Comparison of ENCODE assay signal across 1 cellular context in the genomic region with DNA sequence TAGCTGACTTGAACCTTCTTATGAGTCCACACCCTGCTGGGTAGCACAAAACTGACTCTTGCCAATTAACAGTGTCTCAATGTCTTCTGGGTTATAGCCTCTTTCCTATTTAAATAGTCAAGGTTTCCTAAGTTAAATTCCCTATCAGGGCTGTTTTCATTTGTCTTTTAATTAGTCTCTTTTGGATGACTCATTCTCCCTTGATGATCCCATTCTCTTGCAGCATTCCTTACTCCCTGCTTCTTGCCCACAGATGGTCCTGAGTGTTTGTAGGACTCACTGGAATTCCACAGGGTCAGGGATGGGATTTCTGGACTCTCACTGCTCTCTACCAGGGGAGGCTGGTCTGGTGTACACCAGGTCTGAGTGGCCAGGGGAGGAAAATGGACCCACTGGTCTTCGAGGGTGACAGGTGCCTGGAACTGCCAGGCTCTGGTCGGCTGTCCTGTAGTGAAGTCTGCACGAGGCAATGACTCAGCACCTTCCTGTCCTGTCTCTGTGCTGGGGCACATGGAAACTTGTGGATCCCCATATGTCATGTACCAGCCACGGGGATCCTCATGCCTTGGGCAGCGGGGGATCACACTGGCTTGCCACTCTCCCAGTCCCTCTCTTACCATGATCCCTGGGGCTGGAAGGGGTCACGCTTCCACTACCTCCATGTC.
TF ChIP-seq lines count a peak whose summit lies in the region.

No MANE protein-coding gene starts in this region.

TF ChIP-seq in GM12891, 5 proteins besides CTCF, POLR2A, EP300 and RAD21:
- TF ChIP-seq SPI1 (IDR thresholded peaks at IDR 0.05; ENCODE audit: low read depth, low read length) = no peak
- no peak for TF ChIP-seq TAF1 (IDR thresholded peaks at IDR 0.05; ENCODE audit: low read depth, low read length)
- no peak for TF ChIP-seq POU2F2 (IDR thresholded peaks at IDR 0.05; ENCODE audit: low read depth, low read length)
- no peak for TF ChIP-seq POLR2AphosphoS5 (IDR thresholded peaks at IDR 0.05; ENCODE audit: low read depth, low read length)
- TF ChIP-seq PAX5 (IDR thresholded peaks at IDR 0.05; ENCODE audit: insufficient read depth, low read length, severe bottlenecking) = no peak
